ENCODE assay signal across 10 cellular contexts in the genomic region with DNA sequence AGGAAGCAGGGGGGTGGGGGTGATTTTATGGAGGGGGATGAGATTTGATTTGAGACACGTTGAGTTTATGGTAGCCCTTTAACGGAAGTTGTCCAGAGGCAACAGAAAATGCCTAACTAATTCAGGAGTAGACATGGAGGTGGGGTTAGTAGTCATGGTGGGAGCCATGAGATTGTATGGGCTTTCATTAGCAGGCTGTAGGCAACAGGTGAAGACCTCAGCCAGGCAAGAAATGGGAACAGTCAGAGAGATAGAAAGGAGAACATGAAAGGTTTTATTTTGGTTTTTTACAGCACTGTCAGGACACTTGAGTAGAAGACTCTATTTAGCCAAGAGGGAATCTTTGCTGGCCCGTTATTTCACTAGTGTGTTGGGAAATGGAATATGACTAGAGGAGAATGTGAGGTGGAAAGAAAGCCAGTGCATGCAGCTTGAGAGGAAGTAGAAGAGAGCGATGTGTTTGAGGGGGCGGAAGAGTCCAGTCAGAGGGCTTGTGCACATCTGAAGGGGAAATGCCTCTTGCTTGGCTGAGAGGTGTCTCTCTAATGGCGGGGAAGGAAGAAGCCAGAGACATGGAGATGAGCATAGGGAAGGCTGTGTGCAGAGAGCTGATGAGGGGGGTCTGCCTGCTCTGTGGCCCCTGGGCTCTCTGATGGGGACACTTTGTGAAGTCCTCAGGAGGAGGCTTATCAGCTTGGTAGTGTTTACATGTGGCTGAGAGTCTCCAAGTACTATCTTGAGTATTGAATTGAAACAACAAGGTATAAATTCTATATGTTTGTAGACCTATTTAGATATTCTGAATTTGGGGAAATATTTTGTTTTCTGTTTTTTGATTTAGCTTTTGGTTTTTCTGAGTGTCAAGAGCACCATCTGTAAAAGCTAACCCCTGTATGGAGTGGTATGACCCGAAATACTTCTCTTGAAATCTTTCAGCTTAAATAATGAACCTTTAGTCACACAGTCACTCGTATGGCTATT.
DNase-seq lines count a peak whose midpoint lies in the region; ATAC-seq and TF ChIP-seq lines count a peak whose summit lies in the region.
"Had no signal": no experiment of that assay in that cellular context is flagged by ENCODE, and none has a peak within 500 bp of the region (broad histone marks: within the 10 kb centered on the region; RNA-seq: fewer than 3 reads in every experiment).

No MANE protein-coding gene starts in this region.

- H3K36me3 ChIP-seq in vagina: peaks cover 0 to 15% of the 10 kb centered on the region in 2 donors
- H3K36me3 ChIP-seq in SJCRH30: peaks cover 50% of the 10 kb centered on the region

- no peak for TF ChIP-seq CTCF in vagina (IDR thresholded peaks at IDR 0.05)

- H3K27ac ChIP-seq in vagina (peak overlapping the region; percentile 58), SJCRH30 (no peak overlapping the region)

- H3K9me3 ChIP-seq in vagina (no peaks in the 10 kb centered on the region), SJCRH30 (replicated peaks) (no peaks in the 10 kb centered on the region)
- H3K9me3 ChIP-seq: Peyer's patch had no signal

- peaks cover 56% of the 10 kb centered on the region for H3K4me1 ChIP-seq in vagina
- H3K4me1 ChIP-seq in SJCRH30: no peaks in the 10 kb centered on the region

- DNase-seq in stimulated activated CD4-positive, alpha-beta T cell treated with anti-CD3 and anti-CD28 coated beads, Interleukin-15, amount 100 ng/mL, for 24 hours: peak; percentile 27
- no peak for DNase-seq in stimulated activated CD4-positive, alpha-beta T cell treated with anti-CD3 and anti-CD28 coated beads, Interleukin-4, amount 100 ng/mL, for 24 hours
- DNase-seq in OCI-M1 (lab: John Stamatoyannopoulos, UW) (peak; percentile 46), germinal center (ENCODE audit: low spot score) (peak; percentile 45), vagina (ENCODE audit: extremely low spot score in 2 of 2) (no peak), SJCRH30 (no peak), NCI-H146 treated with DMSO at 0.1 percent for 48 hours (lab: John Stamatoyannopoulos, UW; ENCODE audit: unreplicated experiment) (no peak)
- DNase-seq: activated naive CD4-positive, alpha-beta T cell had no signal

- intact Hi-C loops in vagina (cut with DNase I): loop anchor here (2.0 kb wide), 1 partner anchor 85 kb away; the partner anchor contains the start of gene CAB39

- TF ChIP-seq POLR2A in vagina (IDR thresholded peaks at IDR 0.05): no peak

- H3K27me3 ChIP-seq in vagina (no peaks in the 10 kb centered on the region), SJCRH30 (no peaks in the 10 kb centered on the region)
- H3K27me3 ChIP-seq: Peyer's patch had no signal

- no peak for ATAC-seq in GM18870 (IDR thresholded peaks at IDR 0.05; ENCODE audit: unreplicated experiment)

- no peak overlapping the region for H3K4me3 ChIP-seq in vagina
- no peak overlapping the region for H3K4me3 ChIP-seq in SJCRH30
- H3K4me3 ChIP-seq: Peyer's patch had no signal

Comparison
In these comparisons a context has a peak if more than half of its experiments do, and no peak if none do; other contexts are left out.
1. DNase-seq: peak in stimulated activated CD4-positive, alpha-beta T cell treated with anti-CD3 and anti-CD28 coated beads, Interleukin-15, amount 100 ng/mL, for 24 hours (single experiment), OCI-M1 (single experiment) and germinal center (single experiment); none in stimulated activated CD4-positive, alpha-beta T cell treated with anti-CD3 and anti-CD28 coated beads, Interleukin-4, amount 100 ng/mL, for 24 hours (single experiment), vagina (0 of 2), SJCRH30 (0 of 2) and NCI-H146 treated with DMSO at 0.1 percent for 48 hours (single experiment).